ENCODE assay signal across 1 cellular context in the genomic region with DNA sequence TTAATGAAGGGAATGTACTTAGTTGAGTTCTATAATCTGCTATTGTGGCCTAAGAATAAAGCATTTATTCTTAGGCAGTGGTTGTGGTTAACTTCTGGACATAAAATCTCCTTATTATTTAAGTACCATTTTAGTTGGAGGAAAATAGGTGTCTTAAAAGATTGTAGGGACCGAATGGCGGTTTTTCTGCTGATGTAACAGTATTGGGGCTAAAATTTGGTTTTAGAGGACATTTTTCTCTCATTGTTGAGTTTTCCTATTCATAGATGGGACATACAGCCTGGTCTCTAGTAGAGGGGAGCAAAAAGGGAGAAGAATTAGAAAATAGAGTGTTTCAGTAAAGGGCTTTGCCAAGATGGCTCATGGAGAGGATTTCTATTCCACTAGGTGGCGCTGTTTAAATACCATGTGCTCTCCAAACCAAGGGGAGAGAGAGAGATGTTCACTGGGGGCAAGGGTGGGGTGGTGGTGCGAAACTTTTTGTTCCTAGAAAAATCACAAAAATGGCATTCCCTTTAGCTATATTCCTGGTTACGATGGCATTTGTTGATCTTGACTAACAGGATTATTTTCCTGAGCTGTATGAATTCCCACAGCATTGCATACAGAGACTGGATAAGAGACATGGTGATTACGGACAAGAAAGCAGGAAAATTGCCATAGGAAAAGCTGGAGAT.
TF ChIP-seq lines count a peak whose summit lies in the region.

No MANE protein-coding gene starts in this region.

TF ChIP-seq in K562, 482 proteins besides CTCF, POLR2A, EP300 and RAD21 (continued from another document and continues in another):
- TF ChIP-seq, protein P1, sequence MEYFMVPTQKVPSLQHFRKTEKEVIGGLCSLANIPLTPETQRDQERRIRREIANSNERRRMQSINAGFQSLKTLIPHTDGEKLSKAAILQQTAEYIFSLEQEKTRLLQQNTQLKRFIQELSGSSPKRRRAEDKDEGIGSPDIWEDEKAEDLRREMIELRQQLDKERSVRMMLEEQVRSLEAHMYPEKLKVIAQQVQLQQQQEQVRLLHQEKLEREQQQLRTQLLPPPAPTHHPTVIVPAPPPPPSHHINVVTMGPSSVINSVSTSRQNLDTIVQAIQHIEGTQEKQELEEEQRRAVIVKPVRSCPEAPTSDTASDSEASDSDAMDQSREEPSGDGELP (CRISPR knock-in tag; IDR thresholded peaks at IDR 0.05; ENCODE audit: borderline replicate concordance), result no peak
- TF ChIP-seq, protein P2, sequence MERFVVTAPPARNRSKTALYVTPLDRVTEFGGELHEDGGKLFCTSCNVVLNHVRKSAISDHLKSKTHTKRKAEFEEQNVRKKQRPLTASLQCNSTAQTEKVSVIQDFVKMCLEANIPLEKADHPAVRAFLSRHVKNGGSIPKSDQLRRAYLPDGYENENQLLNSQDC (CRISPR knock-in tag; IDR thresholded peaks at IDR 0.05), result no peak
- TF ChIP-seq, protein P3, sequence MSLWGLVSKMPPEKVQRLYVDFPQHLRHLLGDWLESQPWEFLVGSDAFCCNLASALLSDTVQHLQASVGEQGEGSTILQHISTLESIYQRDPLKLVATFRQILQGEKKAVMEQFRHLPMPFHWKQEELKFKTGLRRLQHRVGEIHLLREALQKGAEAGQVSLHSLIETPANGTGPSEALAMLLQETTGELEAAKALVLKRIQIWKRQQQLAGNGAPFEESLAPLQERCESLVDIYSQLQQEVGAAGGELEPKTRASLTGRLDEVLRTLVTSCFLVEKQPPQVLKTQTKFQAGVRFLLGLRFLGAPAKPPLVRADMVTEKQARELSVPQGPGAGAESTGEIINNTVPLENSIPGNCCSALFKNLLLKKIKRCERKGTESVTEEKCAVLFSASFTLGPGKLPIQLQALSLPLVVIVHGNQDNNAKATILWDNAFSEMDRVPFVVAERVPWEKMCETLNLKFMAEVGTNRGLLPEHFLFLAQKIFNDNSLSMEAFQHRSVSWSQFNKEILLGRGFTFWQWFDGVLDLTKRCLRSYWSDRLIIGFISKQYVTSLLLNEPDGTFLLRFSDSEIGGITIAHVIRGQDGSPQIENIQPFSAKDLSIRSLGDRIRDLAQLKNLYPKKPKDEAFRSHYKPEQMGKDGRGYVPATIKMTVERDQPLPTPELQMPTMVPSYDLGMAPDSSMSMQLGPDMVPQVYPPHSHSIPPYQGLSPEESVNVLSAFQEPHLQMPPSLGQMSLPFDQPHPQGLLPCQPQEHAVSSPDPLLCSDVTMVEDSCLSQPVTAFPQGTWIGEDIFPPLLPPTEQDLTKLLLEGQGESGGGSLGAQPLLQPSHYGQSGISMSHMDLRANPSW (CRISPR knock-in tag; IDR thresholded peaks at IDR 0.05), result peak; percentile 19; the same call in 1 of the 2 replicates
- TF ChIP-seq NFXL1 (CRISPR knock-in tag; IDR thresholded peaks at IDR 0.05) (no peak), CBX3 (IDR thresholded peaks at IDR 0.05; ENCODE audit: borderline replicate concordance in 1 of 2, low read length in 2 of 2) (peak in 1 of 2 experiments; percentile 71; a peak in 2 of 3 replicates), NR3C1 (CRISPR knock-in tag; IDR thresholded peaks at IDR 0.05) (no peak), TRIM28 (IDR thresholded peaks at IDR 0.05) (0 out of 2 replicates have a peak, but pooled peaks have one; percentile 38), ZNF561 (CRISPR knock-in tag; conservative IDR thresholded peaks at IDR 0.05) (no peak), SMAD3 (CRISPR knock-in tag; conservative IDR thresholded peaks at IDR 0.05) (0 out of 2 replicates have a peak, but pooled peaks have one; percentile 52), HDGF (IDR thresholded peaks at IDR 0.05) (peak; percentile 74; the same call in 1 of the 2 replicates), SMAD1 (IDR thresholded peaks at IDR 0.05; ENCODE audit: low read depth, low read length, partially characterized antibody) (no peak), JUND (IDR thresholded peaks at IDR 0.05; ENCODE audit: borderline replicate concordance, low read depth, low read length) (peak; percentile 28; the same call in 1 of the 2 replicates), JUND (tag; IDR thresholded peaks at IDR 0.05; ENCODE audit: borderline replicate concordance, low read depth, low read length) (peak; percentile 59; the same call in 2 of the 3 replicates), RB1 (IDR thresholded peaks at IDR 0.05; ENCODE audit: low read depth) (peak; percentile 60; the same call in 1 of the 2 replicates), SUPT5H (IDR thresholded peaks at IDR 0.05) (no peak), NFIC (IDR thresholded peaks at IDR 0.05) (no peak), TGIF2 (CRISPR knock-in tag; IDR thresholded peaks at IDR 0.05) (no peak), XRCC3 (IDR thresholded peaks at IDR 0.05) (no peak), NBN (IDR thresholded peaks at IDR 0.05; ENCODE audit: low read depth) (peak; percentile 50), ZNF253 (CRISPR knock-in tag; conservative IDR thresholded peaks at IDR 0.05) (no peak), ARNT (IDR thresholded peaks at IDR 0.05) (peak in 1 of 2 experiments; percentile 74; a peak in 1 of 4 replicates), ZNF232 (CRISPR knock-in tag; IDR thresholded peaks at IDR 0.05) (no peak), ZNF436 (CRISPR knock-in tag; IDR thresholded peaks at IDR 0.05) (no peak), POU5F1 (IDR thresholded peaks at IDR 0.05; ENCODE audit: borderline replicate concordance, low read depth, low read length, partially characterized antibody) (no peak), ZBTB7A (IDR thresholded peaks at IDR 0.05; ENCODE audit: borderline replicate concordance, control insufficient read depth, low read depth, low read length) (no peak), ATF7 (IDR thresholded peaks at IDR 0.05) (peak; percentile 44; the same call in 1 of the 2 replicates), MTA3 (IDR thresholded peaks at IDR 0.05; ENCODE audit: borderline replicate concordance) (peak; percentile 34; the same call in 1 of the 2 replicates), SMARCA4 (IDR thresholded peaks at IDR 0.05) (0 out of 2 replicates have a peak, but pooled peaks have one; percentile 65), NCOA6 (IDR thresholded peaks at IDR 0.05) (no peak), ADNP (tag; IDR thresholded peaks at IDR 0.05) (peak; percentile 76), NFRKB (IDR thresholded peaks at IDR 0.05; ENCODE audit: low read depth) (no peak), SMARCE1 (IDR thresholded peaks at IDR 0.05) (peak; percentile 16; the same call in 1 of the 2 replicates), MED1 (CRISPR knock-in tag; IDR thresholded peaks at IDR 0.05; ENCODE audit: borderline replicate concordance) (no peak), ZZZ3 (IDR thresholded peaks at IDR 0.05) (0 out of 2 replicates have a peak, but pooled peaks have one; percentile 52), EP400 (IDR thresholded peaks at IDR 0.05) (peak; percentile 67), ZNF217 (CRISPR knock-in tag; IDR thresholded peaks at IDR 0.05) (no peak), KLF1 (tag; IDR thresholded peaks at IDR 0.05) (no peak), KDM4B (IDR thresholded peaks at IDR 0.05; ENCODE audit: borderline replicate concordance in 2 of 2, low read depth in 1 of 2) (no peak), ZNF239 (CRISPR knock-in tag; IDR thresholded peaks at IDR 0.05) (no peak; the same call in 1 of the 2 replicates), ARID2 (IDR thresholded peaks at IDR 0.05) (peak; percentile 94), YY1 (IDR thresholded peaks at IDR 0.05; ENCODE audit: borderline replicate concordance in 1 of 3, control insufficient read depth in 1 of 3, extremely low read depth in 1 of 3, insufficient read depth in 3 of 3, insufficient read length in 1 of 3, insufficient replicate concordance in 2 of 3, low read depth in 1 of 3, low read length in 2 of 3) (peak in 2 of 3 experiments; percentile 51 to 78)
- TF ChIP-seq, protein P4, sequence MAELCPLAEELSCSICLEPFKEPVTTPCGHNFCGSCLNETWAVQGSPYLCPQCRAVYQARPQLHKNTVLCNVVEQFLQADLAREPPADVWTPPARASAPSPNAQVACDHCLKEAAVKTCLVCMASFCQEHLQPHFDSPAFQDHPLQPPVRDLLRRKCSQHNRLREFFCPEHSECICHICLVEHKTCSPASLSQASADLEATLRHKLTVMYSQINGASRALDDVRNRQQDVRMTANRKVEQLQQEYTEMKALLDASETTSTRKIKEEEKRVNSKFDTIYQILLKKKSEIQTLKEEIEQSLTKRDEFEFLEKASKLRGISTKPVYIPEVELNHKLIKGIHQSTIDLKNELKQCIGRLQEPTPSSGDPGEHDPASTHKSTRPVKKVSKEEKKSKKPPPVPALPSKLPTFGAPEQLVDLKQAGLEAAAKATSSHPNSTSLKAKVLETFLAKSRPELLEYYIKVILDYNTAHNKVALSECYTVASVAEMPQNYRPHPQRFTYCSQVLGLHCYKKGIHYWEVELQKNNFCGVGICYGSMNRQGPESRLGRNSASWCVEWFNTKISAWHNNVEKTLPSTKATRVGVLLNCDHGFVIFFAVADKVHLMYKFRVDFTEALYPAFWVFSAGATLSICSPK (IDR thresholded peaks at IDR 0.05; ENCODE audit: borderline replicate concordance), result no peak
- TF ChIP-seq, protein P5, sequence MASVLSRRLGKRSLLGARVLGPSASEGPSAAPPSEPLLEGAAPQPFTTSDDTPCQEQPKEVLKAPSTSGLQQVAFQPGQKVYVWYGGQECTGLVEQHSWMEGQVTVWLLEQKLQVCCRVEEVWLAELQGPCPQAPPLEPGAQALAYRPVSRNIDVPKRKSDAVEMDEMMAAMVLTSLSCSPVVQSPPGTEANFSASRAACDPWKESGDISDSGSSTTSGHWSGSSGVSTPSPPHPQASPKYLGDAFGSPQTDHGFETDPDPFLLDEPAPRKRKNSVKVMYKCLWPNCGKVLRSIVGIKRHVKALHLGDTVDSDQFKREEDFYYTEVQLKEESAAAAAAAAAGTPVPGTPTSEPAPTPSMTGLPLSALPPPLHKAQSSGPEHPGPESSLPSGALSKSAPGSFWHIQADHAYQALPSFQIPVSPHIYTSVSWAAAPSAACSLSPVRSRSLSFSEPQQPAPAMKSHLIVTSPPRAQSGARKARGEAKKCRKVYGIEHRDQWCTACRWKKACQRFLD (CRISPR knock-in tag; IDR thresholded peaks at IDR 0.05), result 0 out of 2 replicates have a peak, but pooled peaks have one; percentile 51
- TF ChIP-seq, protein P6, sequence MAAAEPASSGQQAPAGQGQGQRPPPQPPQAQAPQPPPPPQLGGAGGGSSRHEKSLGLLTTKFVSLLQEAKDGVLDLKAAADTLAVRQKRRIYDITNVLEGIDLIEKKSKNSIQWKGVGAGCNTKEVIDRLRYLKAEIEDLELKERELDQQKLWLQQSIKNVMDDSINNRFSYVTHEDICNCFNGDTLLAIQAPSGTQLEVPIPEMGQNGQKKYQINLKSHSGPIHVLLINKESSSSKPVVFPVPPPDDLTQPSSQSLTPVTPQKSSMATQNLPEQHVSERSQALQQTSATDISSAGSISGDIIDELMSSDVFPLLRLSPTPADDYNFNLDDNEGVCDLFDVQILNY (CRISPR knock-in tag; IDR thresholded peaks at IDR 0.05), result no peak
- TF ChIP-seq, protein P7, sequence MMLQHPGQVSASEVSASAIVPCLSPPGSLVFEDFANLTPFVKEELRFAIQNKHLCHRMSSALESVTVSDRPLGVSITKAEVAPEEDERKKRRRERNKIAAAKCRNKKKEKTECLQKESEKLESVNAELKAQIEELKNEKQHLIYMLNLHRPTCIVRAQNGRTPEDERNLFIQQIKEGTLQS (IDR thresholded peaks at IDR 0.05), result no peak
- TF ChIP-seq, protein P7 (CRISPR knock-in tag; conservative IDR thresholded peaks at IDR 0.05), result no peak; the same call in 1 of the 2 replicates
- TF ChIP-seq, protein P8, sequence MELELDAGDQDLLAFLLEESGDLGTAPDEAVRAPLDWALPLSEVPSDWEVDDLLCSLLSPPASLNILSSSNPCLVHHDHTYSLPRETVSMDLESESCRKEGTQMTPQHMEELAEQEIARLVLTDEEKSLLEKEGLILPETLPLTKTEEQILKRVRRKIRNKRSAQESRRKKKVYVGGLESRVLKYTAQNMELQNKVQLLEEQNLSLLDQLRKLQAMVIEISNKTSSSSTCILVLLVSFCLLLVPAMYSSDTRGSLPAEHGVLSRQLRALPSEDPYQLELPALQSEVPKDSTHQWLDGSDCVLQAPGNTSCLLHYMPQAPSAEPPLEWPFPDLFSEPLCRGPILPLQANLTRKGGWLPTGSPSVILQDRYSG (tag; conservative IDR thresholded peaks at IDR 0.05; ENCODE audit: low read depth), result 0 out of 2 replicates have a peak, but pooled peaks have one; percentile 35
- TF ChIP-seq, protein P9, sequence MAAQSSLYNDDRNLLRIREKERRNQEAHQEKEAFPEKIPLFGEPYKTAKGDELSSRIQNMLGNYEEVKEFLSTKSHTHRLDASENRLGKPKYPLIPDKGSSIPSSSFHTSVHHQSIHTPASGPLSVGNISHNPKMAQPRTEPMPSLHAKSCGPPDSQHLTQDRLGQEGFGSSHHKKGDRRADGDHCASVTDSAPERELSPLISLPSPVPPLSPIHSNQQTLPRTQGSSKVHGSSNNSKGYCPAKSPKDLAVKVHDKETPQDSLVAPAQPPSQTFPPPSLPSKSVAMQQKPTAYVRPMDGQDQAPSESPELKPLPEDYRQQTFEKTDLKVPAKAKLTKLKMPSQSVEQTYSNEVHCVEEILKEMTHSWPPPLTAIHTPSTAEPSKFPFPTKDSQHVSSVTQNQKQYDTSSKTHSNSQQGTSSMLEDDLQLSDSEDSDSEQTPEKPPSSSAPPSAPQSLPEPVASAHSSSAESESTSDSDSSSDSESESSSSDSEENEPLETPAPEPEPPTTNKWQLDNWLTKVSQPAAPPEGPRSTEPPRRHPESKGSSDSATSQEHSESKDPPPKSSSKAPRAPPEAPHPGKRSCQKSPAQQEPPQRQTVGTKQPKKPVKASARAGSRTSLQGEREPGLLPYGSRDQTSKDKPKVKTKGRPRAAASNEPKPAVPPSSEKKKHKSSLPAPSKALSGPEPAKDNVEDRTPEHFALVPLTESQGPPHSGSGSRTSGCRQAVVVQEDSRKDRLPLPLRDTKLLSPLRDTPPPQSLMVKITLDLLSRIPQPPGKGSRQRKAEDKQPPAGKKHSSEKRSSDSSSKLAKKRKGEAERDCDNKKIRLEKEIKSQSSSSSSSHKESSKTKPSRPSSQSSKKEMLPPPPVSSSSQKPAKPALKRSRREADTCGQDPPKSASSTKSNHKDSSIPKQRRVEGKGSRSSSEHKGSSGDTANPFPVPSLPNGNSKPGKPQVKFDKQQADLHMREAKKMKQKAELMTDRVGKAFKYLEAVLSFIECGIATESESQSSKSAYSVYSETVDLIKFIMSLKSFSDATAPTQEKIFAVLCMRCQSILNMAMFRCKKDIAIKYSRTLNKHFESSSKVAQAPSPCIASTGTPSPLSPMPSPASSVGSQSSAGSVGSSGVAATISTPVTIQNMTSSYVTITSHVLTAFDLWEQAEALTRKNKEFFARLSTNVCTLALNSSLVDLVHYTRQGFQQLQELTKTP (IDR thresholded peaks at IDR 0.05; ENCODE audit: low read depth in 1 of 2, partially characterized antibody in 2 of 2), result peak in 1 of 2 experiments; percentile 31
- TF ChIP-seq, protein P10, sequence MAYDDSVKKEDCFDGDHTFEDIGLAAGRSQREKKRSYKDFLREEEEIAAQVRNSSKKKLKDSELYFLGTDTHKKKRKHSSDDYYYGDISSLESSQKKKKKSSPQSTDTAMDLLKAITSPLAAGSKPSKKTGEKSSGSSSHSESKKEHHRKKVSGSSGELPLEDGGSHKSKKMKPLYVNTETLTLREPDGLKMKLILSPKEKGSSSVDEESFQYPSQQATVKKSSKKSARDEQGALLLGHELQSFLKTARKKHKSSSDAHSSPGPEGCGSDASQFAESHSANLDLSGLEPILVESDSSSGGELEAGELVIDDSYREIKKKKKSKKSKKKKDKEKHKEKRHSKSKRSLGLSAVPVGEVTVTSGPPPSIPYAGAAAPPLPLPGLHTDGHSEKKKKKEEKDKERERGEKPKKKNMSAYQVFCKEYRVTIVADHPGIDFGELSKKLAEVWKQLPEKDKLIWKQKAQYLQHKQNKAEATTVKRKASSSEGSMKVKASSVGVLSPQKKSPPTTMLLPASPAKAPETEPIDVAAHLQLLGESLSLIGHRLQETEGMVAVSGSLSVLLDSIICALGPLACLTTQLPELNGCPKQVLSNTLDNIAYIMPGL (CRISPR knock-in tag; IDR thresholded peaks at IDR 0.05), result 0 out of 2 replicates have a peak, but pooled peaks have one; percentile 47
